ENCODE assay signal across 18 cellular contexts in the genomic region with DNA sequence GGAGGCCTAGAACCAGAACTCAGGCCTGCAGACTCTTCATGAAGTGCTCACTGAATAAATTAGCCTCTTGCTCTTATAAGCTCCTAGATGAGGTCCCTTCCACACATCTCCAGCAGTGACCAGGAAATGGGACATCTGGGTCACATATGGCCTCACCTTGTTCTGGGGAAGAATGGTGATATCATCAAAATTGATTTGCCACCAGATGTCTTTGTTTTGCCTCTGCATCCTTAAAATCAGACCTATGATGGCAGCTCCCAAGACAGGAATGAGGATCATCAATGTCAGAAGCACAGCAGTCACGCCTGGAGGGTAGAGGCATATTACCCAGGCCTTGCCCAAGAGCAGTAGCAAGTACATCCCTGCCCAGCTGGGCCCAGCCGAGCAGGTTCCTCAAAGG. TPM values are rescaled to one million over a fixed set of nuclear protein-coding genes. Genes with fewer than 3 reads are reported as not detected.
DNase-seq lines count a peak whose midpoint lies in the region; ATAC-seq and TF ChIP-seq lines count a peak whose summit lies in the region.
"Had no signal": no experiment of that assay in that cellular context is flagged by ENCODE, and none has a peak within 500 bp of the region (broad histone marks: within the 10 kb centered on the region; RNA-seq: fewer than 3 reads in every experiment).

No MANE protein-coding gene starts in this region.

- DNase-seq in right atrium auricular region (ENCODE audit: low spot score) (peak; percentile 34), Right ventricle myocardium inferior (ENCODE audit: missing footprints) (no peak), NCI-H1417 treated with DMSO at 0.1 percent for 48 hours (lab: John Stamatoyannopoulos, UW) (no peak)
- DNase-seq: AML-193; Caco-2; Calu3; CD4-positive, alpha-beta T cell; CD8-positive, alpha-beta T cell; DMS79 treated with DMSO at 0.1 percent for 48 hours; GF-D8 had no signal

- intact Hi-C loops in Right ventricle myocardium inferior (cut with DNase I), result no loop called here

- no peaks in the 10 kb centered on the region for H3K9me3 ChIP-seq in right atrium auricular region
- H3K9me3 ChIP-seq: A549; BLaER1 treated with 17β-estradiol and CSF1 and Interleukin-3, amounts not matched to agents 10 nM and 100 nM; Caco-2 had no signal

- no peaks in the 10 kb centered on the region for H3K4me1 ChIP-seq in right atrium auricular region
- H3K4me1 ChIP-seq: A549 had no signal

- no peak for TF ChIP-seq CTCF in right atrium auricular region (IDR thresholded peaks at IDR 0.05)

- no peaks in the 10 kb centered on the region for H3K27me3 ChIP-seq in right atrium auricular region
- H3K27me3 ChIP-seq: BLaER1 treated with 17β-estradiol and CSF1 and Interleukin-3, amounts not matched to agents 10 nM and 100 nM had no signal

- ATAC-seq in Right ventricle myocardium inferior, result no peak
- ATAC-seq in SK-N-SH treated with all-trans-retinoic acid at 6 μM for 48 hours, result no peak
- no peak for ATAC-seq in GM19035 (IDR thresholded peaks at IDR 0.05; ENCODE audit: unreplicated experiment)
- ATAC-seq: A549; CD8-positive, alpha-beta T cell had no signal

- no peak overlapping the region for H3K4me3 ChIP-seq in right atrium auricular region
- H3K4me3 ChIP-seq: A549; BLaER1 treated with 17β-estradiol and CSF1 and Interleukin-3, amounts not matched to agents 10 nM and 100 nM had no signal

- H3K36me3 ChIP-seq in right atrium auricular region, result no peaks in the 10 kb centered on the region
- H3K36me3 ChIP-seq: BLaER1 treated with 17β-estradiol and CSF1 and Interleukin-3, amounts not matched to agents 10 nM and 100 nM had no signal

- no peak overlapping the region for H3K27ac ChIP-seq in right atrium auricular region
- H3K27ac ChIP-seq: 22Rv1; A549; BLaER1 treated with 17β-estradiol and CSF1 and Interleukin-3, amounts not matched to agents 10 nM and 100 nM; C4-2B had no signal

TF ChIP-seq in SK-N-SH treated with all-trans-retinoic acid at 6 μM for 48 hours, 23 proteins besides CTCF, POLR2A, EP300 and RAD21:
- TF ChIP-seq TSHZ2 (CRISPR knock-in tag; IDR thresholded peaks at IDR 0.05) (no peak), TCF4 (CRISPR knock-in tag; IDR thresholded peaks at IDR 0.05; ENCODE audit: borderline replicate concordance) (peak; percentile 60; the same call in 1 of the 2 replicates)

RNA-seq across cellular contexts. Expression of gene ACSL5, which starts 33.3 kb away (rescaled TPM):
- total RNA-seq in right atrium auricular region (10 to 100 TPM in 1 of 2 donors, 1 to 10 TPM in 1; 9.2 to 12.0 TPM), Right ventricle myocardium inferior (6.4 TPM)

RNA-seq across cellular contexts. Expression of gene TECTB, which starts 57.4 kb away (rescaled TPM):
- total RNA-seq in right atrium auricular region (not detected), Right ventricle myocardium inferior (not detected)
- total RNA-seq: A172; B cell; Calu3; CD4-positive, alpha-beta T cell; CD8-positive, alpha-beta T cell had no signal
